8 cellular contexts compared by ENCODE assay signal in the genomic region with DNA sequence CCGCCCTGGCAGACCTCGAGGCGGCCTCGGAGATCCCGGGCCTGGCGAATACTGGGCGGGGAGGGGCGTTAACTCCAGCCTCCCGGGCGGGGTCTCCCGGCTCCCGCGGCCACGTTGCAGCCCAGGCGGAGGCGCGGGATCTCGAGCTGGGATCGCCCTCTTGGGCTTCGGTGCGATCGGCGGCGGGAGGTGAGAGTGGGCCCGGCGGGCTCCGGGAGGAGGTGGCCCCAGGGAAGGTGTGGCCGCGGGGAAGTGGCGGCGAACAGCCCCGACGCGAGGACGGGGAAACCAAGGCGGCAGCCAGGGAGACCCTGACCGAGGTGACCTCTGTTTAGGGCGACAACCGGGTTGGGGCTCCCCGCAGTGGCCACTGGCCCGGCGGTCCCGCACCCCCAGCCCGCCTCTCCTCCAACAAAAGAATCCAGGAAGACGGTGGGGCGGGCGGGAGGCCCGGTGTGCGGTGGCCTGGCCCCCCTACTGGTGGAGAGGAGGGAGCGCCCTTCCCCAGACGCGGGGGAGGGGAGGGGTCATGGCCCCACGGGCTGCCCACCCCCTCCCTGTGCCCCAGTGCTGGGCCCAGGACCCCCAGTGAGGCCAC. TPM values are rescaled to one million over a fixed set of nuclear protein-coding genes. Genes with fewer than 3 reads are reported as not detected.
DNase-seq lines count a peak whose midpoint lies in the region; ATAC-seq and TF ChIP-seq lines count a peak whose summit lies in the region.

A gene with protein sequence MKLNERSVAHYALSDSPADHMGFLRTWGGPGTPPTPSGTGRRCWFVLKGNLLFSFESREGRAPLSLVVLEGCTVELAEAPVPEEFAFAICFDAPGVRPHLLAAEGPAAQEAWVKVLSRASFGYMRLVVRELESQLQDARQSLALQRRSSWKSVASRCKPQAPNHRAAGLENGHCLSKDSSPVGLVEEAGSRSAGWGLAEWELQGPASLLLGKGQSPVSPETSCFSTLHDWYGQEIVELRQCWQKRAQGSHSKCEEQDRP (plus strand): TSS at position 96 of the 598 bp plus-strand sequence. CDS start 3,046 bp downstream, outside the sequence.

- POLR2A ChIA-PET in AG04449 (lab: Yijun Ruan, JAX) (no interaction called here), IMR-90 (lab: Charles Lee; ENCODE audit: unreplicated experiment) (no interaction called here)

- CTCF ChIA-PET in AG04449 (lab: Yijun Ruan, JAX): interaction anchor here (0.5 kb wide), 1 partner anchor 365 kb away, joined by 3 read pairs; no protein-coding TSS in a partner anchor
- CTCF ChIA-PET in IMR-90 (lab: Yijun Ruan, JAX): interaction anchor here (0.6 kb wide), 1 partner anchor 313 kb away, joined by 5 read pairs; no protein-coding TSS in a partner anchor

- H3K4me3 Mint-ChIP-seq in activated naive CD4-positive, alpha-beta T cell treated with anti-CD3 and anti-CD28 coated beads, Interleukin-2, amount 50 U/mL, for 24 hours: peak within 1 kb of the TSS; percentile 80

- peak within 1 kb of the TSS; percentile 47; the same call in 1 of the 3 replicates for H2BK15ac ChIP-seq in IMR-90 (ENCODE audit: low read depth, low read length)

- peak within 1 kb of the TSS; percentile 84 for H2BK5ac ChIP-seq in IMR-90 (ENCODE audit: low read depth, low read length, poor library complexity, severe bottlenecking)

- H4K91ac ChIP-seq in IMR-90 (ENCODE audit: insufficient read depth, low read depth, low read length): peak within 1 kb of the TSS; percentile 88

- H3K27me3 ChIP-seq in IMR-90 (ENCODE audit: control insufficient read depth, insufficient read depth, low read length) (no peaks in the 10 kb centered on the region), left ventricle myocardium inferior (ENCODE audit: low read depth) (no peaks in the 10 kb centered on the region), sigmoid colon (no peaks in the 10 kb centered on the region)

- H3K79me1 ChIP-seq in IMR-90 (ENCODE audit: low read depth in 1 of 2, low read length in 2 of 2): peaks cover 15 to 52% of the 10 kb centered on the region in 2 experiments; a peak in 3 of 4 replicates

- TF ChIP-seq CTCF in AG04449 (IDR thresholded peaks at IDR 0.05; ENCODE audit: insufficient read depth, low read length, missing control alignments) (peak; percentile 68), IMR-90 (conservative IDR thresholded peaks at IDR 0.05; ENCODE audit: low read depth, low read length) (peak; percentile 44), left ventricle myocardium inferior (IDR thresholded peaks at IDR 0.05; ENCODE audit: borderline replicate concordance) (peak; percentile 60), sigmoid colon (IDR thresholded peaks at IDR 0.05) (peak in 3 of 4 experiments; percentile 53 to 70 (median 56))

- peaks cover 47% of the 10 kb centered on the region for H3K4me1 Mint-ChIP-seq in activated naive CD4-positive, alpha-beta T cell treated with anti-CD3 and anti-CD28 coated beads, Interleukin-2, amount 50 U/mL, for 24 hours

- no peak within 1 kb of the TSS for H2BK20ac ChIP-seq in IMR-90 (ENCODE audit: low read depth, low read length)

- H3K9me3 ChIP-seq in IMR-90 (ENCODE audit: control insufficient read depth, insufficient read depth, low read length): no peaks in the 10 kb centered on the region
- H3K9me3 ChIP-seq in left ventricle myocardium inferior (replicated peaks): no peaks in the 10 kb centered on the region
- H3K9me3 ChIP-seq in sigmoid colon: no peaks in the 10 kb centered on the region

- H3K4me2 ChIP-seq in IMR-90 (ENCODE audit: low read depth, low read length): peak within 1 kb of the TSS; percentile 63

- H3K27me3 Mint-ChIP-seq in activated naive CD4-positive, alpha-beta T cell treated with anti-CD3 and anti-CD28 coated beads, Interleukin-2, amount 50 U/mL, for 24 hours: no peaks in the 10 kb centered on the region

- no peaks in the 10 kb centered on the region for H3K36me3 Mint-ChIP-seq in activated naive CD4-positive, alpha-beta T cell treated with anti-CD3 and anti-CD28 coated beads, Interleukin-2, amount 50 U/mL, for 24 hours

- TF ChIP-seq EP300 in sigmoid colon (IDR thresholded peaks at IDR 0.05): no peak

- dilution Hi-C loops in IMR-90 (cut with HindIII; ENCODE audit: low sequenced_read_pairs, unreplicated experiment): no loop called here

- H3K4me3 ChIP-seq in AG04449 (ENCODE audit: low read depth, low read length) (peak within 1 kb of the TSS; percentile 69), IMR-90 (ENCODE audit: insufficient read depth, low read depth, low read length) (peak within 1 kb of the TSS; percentile 84), left ventricle myocardium inferior (peak within 1 kb of the TSS; percentile 77), sigmoid colon (peak within 1 kb of the TSS; percentile 74 to 82 (median 78))

- peak within 1 kb of the TSS; percentile 65 for H3K18ac ChIP-seq in IMR-90 (ENCODE audit: low read depth, low read length)

- no TSS peak for BruUV-seq in IMR-90 (replicated peaks; lab: Mats Ljungman, UMichigan)

- H3K27ac ChIP-seq in IMR-90 (ENCODE audit: insufficient read depth, low read length): peak within 1 kb of the TSS; percentile 84
- peak within 1 kb of the TSS; percentile 92 for H3K27ac ChIP-seq in left ventricle myocardium inferior (replicated peaks)
- peak within 1 kb of the TSS; percentile 90 to 93 (median 92) for H3K27ac ChIP-seq in sigmoid colon

- peak within 1 kb of the TSS; percentile 91 for H3K14ac ChIP-seq in IMR-90 (replicated peaks; ENCODE audit: low read depth, low read length)

- H3K9ac ChIP-seq in IMR-90 (ENCODE audit: low read depth, low read length): peak within 1 kb of the TSS; percentile 95

- peak within 1 kb of the TSS; percentile 82 for H3K23ac ChIP-seq in IMR-90 (ENCODE audit: low read depth, low read length)

- peak within 1 kb of the TSS; percentile 55; the same call in 1 of the 2 replicates for H3K56ac ChIP-seq in IMR-90 (ENCODE audit: extremely low read depth, insufficient read depth, low read length)

- H3K27ac Mint-ChIP-seq in activated naive CD4-positive, alpha-beta T cell treated with anti-CD3 and anti-CD28 coated beads, Interleukin-2, amount 50 U/mL, for 24 hours: peak within 1 kb of the TSS; percentile 51

- H4K5ac ChIP-seq in IMR-90 (ENCODE audit: low read depth, low read length): peak within 1 kb of the TSS; percentile 96

- H2AK5ac ChIP-seq in IMR-90 (ENCODE audit: low read depth, low read length): peak within 1 kb of the TSS; percentile 86

- peak within 1 kb of the TSS; percentile 97 for H4K8ac ChIP-seq in IMR-90 (ENCODE audit: low read depth in 2 of 2, low read length in 2 of 2)

- H3K9me1 ChIP-seq in IMR-90 (ENCODE audit: insufficient read depth, low read length): peaks cover 19% of the 10 kb centered on the region; the same call in 1 of the 2 replicates

- H3K4me1 ChIP-seq in IMR-90 (ENCODE audit: control insufficient read depth, insufficient read depth, low read length): peaks cover 18% of the 10 kb centered on the region
- H3K4me1 ChIP-seq in left ventricle myocardium inferior: peaks cover 83% of the 10 kb centered on the region
- H3K4me1 ChIP-seq in sigmoid colon: peaks cover 0 to 64% (median 57%) of the 10 kb centered on the region in 4 donors

- DNase-seq in AG04449 (ENCODE audit: low read depth, low spot score): no peak
- peak; percentile 25 for DNase-seq in IMR-90
- peak; percentile 57 for DNase-seq in left ventricle myocardium inferior
- DNase-seq in sigmoid colon: no peak
- no peak for DNase-seq in NCI-H345 (lab: John Stamatoyannopoulos, UW)

- in situ Hi-C loops in IMR-90 (cut with MboI; ENCODE audit: low sequenced_read_pairs): no loop called here

- H3K9me3 Mint-ChIP-seq in activated naive CD4-positive, alpha-beta T cell treated with anti-CD3 and anti-CD28 coated beads, Interleukin-2, amount 50 U/mL, for 24 hours: no peaks in the 10 kb centered on the region

- TF ChIP-seq RAD21 in IMR-90 (IDR thresholded peaks at IDR 0.05; ENCODE audit: low read length): 0 out of 2 replicates have a peak, but pooled peaks have one; percentile 25

- H2AK9ac ChIP-seq in IMR-90 (replicated peaks; ENCODE audit: low read depth, low read length, poor library complexity): peak within 1 kb of the TSS; percentile 97

- ATAC-seq in IMR-90 (ENCODE audit: low read depth) (peak; percentile 8), HG03521 (IDR thresholded peaks at IDR 0.05; ENCODE audit: unreplicated experiment) (no peak), GM18502 (IDR thresholded peaks at IDR 0.05; ENCODE audit: poor library complexity, unreplicated experiment) (no peak)

- H4K20me1 ChIP-seq in IMR-90 (ENCODE audit: insufficient read depth, low read length): 0 out of 2 replicates have a peak, but pooled peaks cover 4% of the 10 kb centered on the region

- peak within 1 kb of the TSS; percentile 95 for H2AFZ ChIP-seq in IMR-90 (replicated peaks; ENCODE audit: low read length, poor library complexity)

- intact Hi-C loops in IMR-90 (cut with micrococcal nuclease) (no loop called here), left ventricle myocardium inferior (cut with micrococcal nuclease) (no loop called here), sigmoid colon (cut with DNase I) (loop anchor here (10.0 kb wide), 1 partner anchor 389 kb away; a partner anchor contains a TSS)

- H3K36me3 ChIP-seq in IMR-90 (ENCODE audit: control insufficient read depth, insufficient read depth, low read length): peaks cover 11% of the 10 kb centered on the region
- peaks cover 17% of the 10 kb centered on the region for H3K36me3 ChIP-seq in left ventricle myocardium inferior
- peaks cover 0 to 20% (median 6%) of the 10 kb centered on the region in 4 donors for H3K36me3 ChIP-seq in sigmoid colon

- H3K4ac ChIP-seq in IMR-90 (ENCODE audit: low read depth, low read length): peak within 1 kb of the TSS; percentile 92

- WGBS in IMR-90 (ENCODE audit: extremely low coverage in 2 of 2, insufficient read length in 1 of 2), 2 experiments: 3% methylated on average over 28 of the region's 53 CpGs; no CpG with 5 or more reads in 1 of the 2 experiments
- WGBS in sigmoid colon, 2 donors: 0 to 1% methylated on average over 53 of the region's 53 CpGs

- peak within 1 kb of the TSS; percentile 36; the same call in 1 of the 2 replicates for H2BK120ac ChIP-seq in IMR-90 (ENCODE audit: low read depth, low read length)

- TF ChIP-seq POLR2A in IMR-90 (IDR thresholded peaks at IDR 0.05; ENCODE audit: low read depth, low read length) (peak; percentile 42; the same call in 1 of the 2 replicates), sigmoid colon (IDR thresholded peaks at IDR 0.05) (no peak)

TF ChIP-seq in IMR-90, 13 proteins besides CTCF, POLR2A, EP300 and RAD21 (continues in another document):
- TF ChIP-seq MAZ (IDR thresholded peaks at IDR 0.05; ENCODE audit: borderline replicate concordance, low read depth, low read length): peak; percentile 47; the same call in 1 of the 2 replicates

RNA-seq across cellular contexts. Expression of the gene that starts here (rescaled TPM):
- total RNA-seq in IMR-90 (2012; rRNA removed) (6.1 and 6.5 TPM in 2 replicates), left ventricle myocardium inferior (3.4 TPM), sigmoid colon (10 to 100 TPM; 13.8 to 18.0 (median 15.6) TPM)
- polyA plus RNA-seq in IMR-90 (2012; rRNA removed) (10.0 and 10.9 TPM in 2 replicates), sigmoid colon (10 to 100 TPM; 13.2 to 17.4 (median 13.4) TPM)
- polyA plus RNA-seq in IMR-90 (2012; cell fraction: cytosol; rRNA removed): 8.8 and 10.2 TPM in 2 replicates
- polyA plus RNA-seq in IMR-90 (2012; cell fraction: nucleus; rRNA removed; ENCODE audit: low replicate concordance): 16.5 and 17.8 TPM in 2 replicates

Comparison
In these comparisons a context has a peak if more than half of its experiments do, and no peak if none do; other contexts are left out.
1. DNase-seq: peak in IMR-90 (single experiment) and left ventricle myocardium inferior (single experiment); none in AG04449 (single experiment), sigmoid colon (single experiment) and NCI-H345 (single experiment).
2. Peak in every context shown above with its lines, with median percentiles within 50 percentile points of each other: H3K4me3 ChIP-seq, CTCF ChIP-seq and H3K27ac ChIP-seq.